Comparison of ENCODE assay signal across 19 cellular contexts in the genomic region with DNA sequence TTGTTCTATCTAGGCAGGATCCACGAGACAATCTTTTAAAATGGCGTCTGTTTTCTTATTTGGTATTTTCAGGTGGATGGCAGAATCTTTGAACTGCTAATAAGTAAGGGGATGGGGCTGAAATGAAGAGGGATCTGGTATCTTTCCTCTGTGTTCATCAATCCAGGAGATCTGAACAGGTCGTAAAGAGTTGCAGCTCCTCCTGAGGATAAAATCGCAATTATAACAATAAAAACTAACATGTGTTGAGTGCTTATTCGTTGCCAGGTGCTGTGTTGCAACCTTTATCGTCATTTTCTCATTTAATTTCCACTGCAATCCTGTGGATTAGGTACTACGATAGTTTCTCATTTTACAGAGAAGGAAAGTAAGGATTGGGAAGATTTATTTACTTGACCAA.
DNase-seq lines count a peak whose midpoint lies in the region; ATAC-seq and TF ChIP-seq lines count a peak whose summit lies in the region.
"Had no signal": no experiment of that assay in that cellular context is flagged by ENCODE, and none has a peak within 500 bp of the region (broad histone marks: within the 10 kb centered on the region; RNA-seq: fewer than 3 reads in every experiment).

No MANE protein-coding gene starts in this region.

- no peak overlapping the region for H3K56ac ChIP-seq in mesendoderm (ENCODE audit: low read length)

- H3K9me3 ChIP-seq in ES-I3 (ENCODE audit: control insufficient read depth, insufficient read depth, low read length) (no peaks in the 10 kb centered on the region), smooth muscle cell (replicated peaks; ENCODE audit: low read depth) (no peaks in the 10 kb centered on the region), gastroesophageal sphincter (no peaks in the 10 kb centered on the region)

- no peak overlapping the region for H3K23ac ChIP-seq in mesendoderm (ENCODE audit: low read length)

- no peak overlapping the region for H3K4ac ChIP-seq in mesendoderm (ENCODE audit: low read depth, low read length)

- H3K79me2 ChIP-seq in mesendoderm (ENCODE audit: control insufficient read depth, insufficient read depth, low read length) (no peaks in the 10 kb centered on the region), smooth muscle cell (ENCODE audit: low read depth) (no peaks in the 10 kb centered on the region)

- H4K20me1 ChIP-seq in smooth muscle cell (ENCODE audit: low read depth): no peaks in the 10 kb centered on the region

- H3K27ac ChIP-seq in mesendoderm (ENCODE audit: low read depth, low read length) (no peak overlapping the region), smooth muscle cell (ENCODE audit: low read depth) (no peak overlapping the region), gastroesophageal sphincter (no peak overlapping the region)

- H2BK15ac ChIP-seq in mesendoderm (replicated peaks; ENCODE audit: low read depth): peak overlapping the region; percentile 85

- H3K9ac ChIP-seq in ES-I3 (ENCODE audit: low read depth, low read length) (peak overlapping the region; percentile 85; the same call in 1 of the 2 replicates), mesendoderm (ENCODE audit: low read length) (no peak overlapping the region), smooth muscle cell (ENCODE audit: low read depth) (no peak overlapping the region)

- no peak overlapping the region for H2BK5ac ChIP-seq in mesendoderm (ENCODE audit: low read length)

- no peak overlapping the region for H3K18ac ChIP-seq in mesendoderm (ENCODE audit: low read length)

- H3K27me3 ChIP-seq in mesendoderm (ENCODE audit: insufficient read depth, low read length, poor library complexity) (no peaks in the 10 kb centered on the region), smooth muscle cell (ENCODE audit: low read depth) (peaks cover 2% of the 10 kb centered on the region), gastroesophageal sphincter (peaks cover 48% of the 10 kb centered on the region)

- no CpG with 5 or more reads among the region's 7 CpGs for WGBS in mesendoderm (ENCODE audit: extremely low coverage, insufficient coverage, low lambda C conversion rate)
- 74% methylated on average over 7 of the region's 7 CpGs for WGBS in smooth muscle cell (ENCODE audit: low lambda C conversion rate)
- 83 to 89% methylated on average over 6 to 7 of the region's 7 CpGs for WGBS in gastroesophageal sphincter (ENCODE audit: low coverage in 1 of 2), 2 donors

- peaks cover 20% of the 10 kb centered on the region for H3K4me1 ChIP-seq in ES-I3 (ENCODE audit: insufficient read depth, low read length)
- H3K4me1 ChIP-seq in mesendoderm (ENCODE audit: control insufficient read depth, low read depth, low read length): no peaks in the 10 kb centered on the region
- H3K4me1 ChIP-seq in smooth muscle cell (ENCODE audit: low read depth): peaks cover 6% of the 10 kb centered on the region
- peaks cover 0 to 17% (median 0%) of the 10 kb centered on the region in 3 donors for H3K4me1 ChIP-seq in gastroesophageal sphincter

- DNase-seq in SK-N-DZ (ENCODE audit: low spot score) (peak; percentile 48), mesendoderm (no peak), smooth muscle cell (lab: John Stamatoyannopoulos, UW; ENCODE audit: unreplicated experiment) (no peak)
- DNase-seq: DMS 273 treated with DMSO at 0.1 percent for 48 hours, GDM1, Karpas-422, NCI-H1048, NCI-H1436, NCI-H1930, NCI-H2171, NCI-H510A, NCI-H748 treated with DMSO at 0.1 percent for 48 hours, OCI-M1, RPMI8226, SIG-M5 had no signal

- H2BK120ac ChIP-seq in mesendoderm (ENCODE audit: low read depth, low read length): no peak overlapping the region

- peaks cover 6% of the 10 kb centered on the region for H3F3A ChIP-seq in smooth muscle cell (ENCODE audit: low read depth)

- no peak overlapping the region for H2AK5ac ChIP-seq in mesendoderm (ENCODE audit: low read length)

- H3K36me3 ChIP-seq in ES-I3 (ENCODE audit: insufficient read depth, low read length) (no peaks in the 10 kb centered on the region), mesendoderm (ENCODE audit: control insufficient read depth, insufficient read depth, low read length) (no peaks in the 10 kb centered on the region), smooth muscle cell (ENCODE audit: low read depth) (no peaks in the 10 kb centered on the region), gastroesophageal sphincter (no peaks in the 10 kb centered on the region)

- H3K4me2 ChIP-seq in mesendoderm (ENCODE audit: low read length) (no peak overlapping the region), smooth muscle cell (peak overlapping the region; percentile 92)

- TF ChIP-seq CTCF in smooth muscle cell (IDR thresholded peaks at IDR 0.05; ENCODE audit: borderline replicate concordance, insufficient read depth, poor library complexity, severe bottlenecking) (no peak), gastroesophageal sphincter (IDR thresholded peaks at IDR 0.05) (no peak)

- no peak overlapping the region for H4K8ac ChIP-seq in mesendoderm (ENCODE audit: low read depth, low read length)

- no peaks in the 10 kb centered on the region for H3K79me1 ChIP-seq in mesendoderm (ENCODE audit: low read length)

- no peak for TF ChIP-seq EP300 in gastroesophageal sphincter (IDR thresholded peaks at IDR 0.05)

- no peak for ATAC-seq in gastroesophageal sphincter
- ATAC-seq in HG03521 (IDR thresholded peaks at IDR 0.05; ENCODE audit: unreplicated experiment): no peak
- ATAC-seq in HG03520 (IDR thresholded peaks at IDR 0.05; ENCODE audit: unreplicated experiment): no peak

- no peak for TF ChIP-seq POLR2A in gastroesophageal sphincter (IDR thresholded peaks at IDR 0.05)

- no peak overlapping the region for H3K4me3 ChIP-seq in mesendoderm (ENCODE audit: low read length)
- H3K4me3 ChIP-seq in smooth muscle cell: no peak overlapping the region
- no peak overlapping the region for H3K4me3 ChIP-seq in gastroesophageal sphincter

- peak overlapping the region; percentile 89 for H2AFZ ChIP-seq in smooth muscle cell (ENCODE audit: low read depth)

- H4K5ac ChIP-seq in mesendoderm (ENCODE audit: low read length): no peak overlapping the region
